6 cellular contexts compared by ENCODE assay signal in the genomic region with DNA sequence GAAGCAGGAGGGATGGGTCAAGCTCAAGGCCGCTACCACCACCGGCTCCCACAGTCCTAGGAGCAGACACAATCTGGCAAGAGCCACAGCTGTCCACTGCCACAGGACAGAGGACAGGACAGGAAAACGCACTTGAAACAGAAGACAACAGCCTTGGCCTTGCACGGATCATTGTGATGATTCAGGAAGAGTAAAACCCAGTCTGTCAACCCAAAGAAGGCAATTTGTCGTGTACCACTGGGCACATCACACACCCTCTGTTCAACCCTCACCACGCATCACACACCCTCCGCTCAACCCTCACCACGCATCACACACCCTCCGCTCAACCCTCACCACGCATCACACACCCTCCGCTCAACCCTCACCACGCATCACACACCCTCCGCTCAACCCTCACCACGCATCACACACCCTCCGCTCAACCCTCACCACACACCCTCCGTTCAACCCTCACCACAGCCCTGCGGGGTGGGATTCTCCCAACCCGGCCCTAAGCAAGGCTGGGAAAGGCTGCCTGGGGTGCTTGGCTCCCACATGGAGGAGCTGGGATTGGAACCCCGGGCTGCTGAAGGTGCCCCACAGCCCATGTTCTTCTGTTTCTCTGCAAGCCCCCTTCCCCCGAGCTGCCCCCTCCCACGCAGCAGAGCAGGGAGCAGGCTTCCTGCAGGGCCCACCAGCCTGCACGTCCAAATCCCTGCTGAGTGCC. TPM values are rescaled to one million over a fixed set of nuclear protein-coding genes. Genes with fewer than 3 reads are reported as not detected.
A peak's percentile ranks its signal among the peaks of the same experiment; 100 is the strongest.
DNase-seq lines count a peak whose midpoint lies in the region; ATAC-seq and TF ChIP-seq lines count a peak whose summit lies in the region.

No MANE protein-coding gene starts in this region.

- H3K27me3 Mint-ChIP-seq in CD4-positive, alpha-beta T cell, result no peaks in the 10 kb centered on the region
- H3K27me3 Mint-ChIP-seq in T-helper 2 cell treated with Interferon-gamma antibody and Interleukin-4, amounts not matched to agents 5 μg/mL and 100 μg/mL, for 36 hours (ENCODE audit: low read depth), result no peaks in the 10 kb centered on the region

- peak overlapping the region; percentile 59 for H3K27ac ChIP-seq in CD4-positive, alpha-beta T cell (ENCODE audit: low read depth, low read length)
- peak overlapping the region; percentile 72 to 77 for H3K27ac ChIP-seq in mucosa of rectum (ENCODE audit: low read depth in 2 of 2, low read length in 2 of 2)

- H3K9me3 Mint-ChIP-seq in CD4-positive, alpha-beta T cell, result no peaks in the 10 kb centered on the region
- H3K9me3 Mint-ChIP-seq in T-helper 2 cell treated with Interferon-gamma antibody and Interleukin-4, amounts not matched to agents 5 μg/mL and 100 μg/mL, for 36 hours, result no peaks in the 10 kb centered on the region

- DNase-seq in CD4-positive, alpha-beta T cell, result no peak
- no peak for DNase-seq in T-helper 2 cell treated with Interferon-gamma antibody and Interleukin-4, amounts not matched to agents 5 μg/mL and 100 μg/mL, for 36 hours (ENCODE audit: low spot score)
- DNase-seq in H7, result no peak
- DNase-seq in stimulated activated naive CD4-positive, alpha-beta T cell (lab: John Stamatoyannopoulos, UW), result no peak

- no peak for ATAC-seq in CD4-positive, alpha-beta T cell (ENCODE audit: poor library complexity)
- no peak for ATAC-seq in GM19351 (IDR thresholded peaks at IDR 0.05; ENCODE audit: unreplicated experiment)

- intact Hi-C loops in CD4-positive, alpha-beta T cell (cut with DNase I, micrococcal nuclease), result no loop called here

- CTCF ChIA-PET in CD4-positive, alpha-beta T cell (lab: Charles Lee), result interaction anchor here (2.9 to 12.7 kb wide), 2 partner anchors 23 to 31 kb away, joined by 12 to 136 read pairs; partner anchors contain the start of gene EHD1

- peaks cover 84% of the 10 kb centered on the region for H3K36me3 Mint-ChIP-seq in CD4-positive, alpha-beta T cell (ENCODE audit: low read depth)
- peaks cover 66% of the 10 kb centered on the region for H3K36me3 Mint-ChIP-seq in T-helper 2 cell treated with Interferon-gamma antibody and Interleukin-4, amounts not matched to agents 5 μg/mL and 100 μg/mL, for 36 hours (ENCODE audit: low read depth)

- H3K27ac Mint-ChIP-seq in CD4-positive, alpha-beta T cell, result peak overlapping the region; percentile 91
- H3K27ac Mint-ChIP-seq in T-helper 2 cell treated with Interferon-gamma antibody and Interleukin-4, amounts not matched to agents 5 μg/mL and 100 μg/mL, for 36 hours, result peak overlapping the region; percentile 84

- H3K9ac ChIP-seq in mucosa of rectum (ENCODE audit: low read depth in 1 of 2, low read length in 2 of 2), result peak overlapping the region in 1 of 2 donors; percentile 28

- no peak for TF ChIP-seq CTCF in CD4-positive, alpha-beta T cell (IDR thresholded peaks at IDR 0.05)

- H3K4me3 ChIP-seq in mucosa of rectum (ENCODE audit: low read length in 2 of 2), result no peak overlapping the region
- no peak overlapping the region for H3K4me3 ChIP-seq in H7 (ENCODE audit: insufficient read depth, low read depth, low read length)

- peaks cover 64 to 67% of the 10 kb centered on the region in 2 donors for H3K4me1 ChIP-seq in mucosa of rectum (ENCODE audit: control insufficient read depth in 2 of 2, insufficient read depth in 2 of 2, low read length in 2 of 2)

- peaks cover 92% of the 10 kb centered on the region for H3K4me1 Mint-ChIP-seq in CD4-positive, alpha-beta T cell (ENCODE audit: low read depth)
- peaks cover 71% of the 10 kb centered on the region for H3K4me1 Mint-ChIP-seq in T-helper 2 cell treated with Interferon-gamma antibody and Interleukin-4, amounts not matched to agents 5 μg/mL and 100 μg/mL, for 36 hours (ENCODE audit: low read depth)

- peak overlapping the region; percentile 77 for H3K4me3 Mint-ChIP-seq in CD4-positive, alpha-beta T cell
- H3K4me3 Mint-ChIP-seq in T-helper 2 cell treated with Interferon-gamma antibody and Interleukin-4, amounts not matched to agents 5 μg/mL and 100 μg/mL, for 36 hours, result peak overlapping the region; percentile 59

- no peaks in the 10 kb centered on the region for H3K27me3 ChIP-seq in CD4-positive, alpha-beta T cell (ENCODE audit: control insufficient read depth, insufficient read depth, low read length)
- H3K27me3 ChIP-seq in mucosa of rectum (ENCODE audit: control insufficient read depth in 2 of 2, insufficient read depth in 2 of 2, low read length in 2 of 2) (no peaks in the 10 kb centered on the region), H7 (ENCODE audit: control insufficient read depth, insufficient read depth, low read length) (no peaks in the 10 kb centered on the region)

- POLR2A ChIA-PET in CD4-positive, alpha-beta T cell (lab: Charles Lee), result interaction anchor here (12.4 to 27.2 kb wide), 2 partner anchors 8 to 25 kb away, joined by 293 to 767 read pairs; partner anchors contain the start of gene EHD1

- peaks cover 38 to 40% of the 10 kb centered on the region in 2 donors for H3K36me3 ChIP-seq in mucosa of rectum (ENCODE audit: control insufficient read depth in 2 of 2, insufficient read depth in 2 of 2, low read length in 2 of 2)
- H3K36me3 ChIP-seq in H7 (replicated peaks; ENCODE audit: control insufficient read depth, insufficient read depth, low read length), result no peaks in the 10 kb centered on the region; the same call in none of the 2 replicates

- no peaks in the 10 kb centered on the region for H3K9me3 ChIP-seq in CD4-positive, alpha-beta T cell (ENCODE audit: control insufficient read depth, low read length)
- no peaks in the 10 kb centered on the region for H3K9me3 ChIP-seq in mucosa of rectum (ENCODE audit: control insufficient read depth in 2 of 2, low read length in 2 of 2)

RNA-seq across cellular contexts. Expression of gene CDC42BPG, which starts 11.3 kb away (rescaled TPM):
- 1 to 10 TPM; 6.9 to 9.7 TPM for total RNA-seq in CD4-positive, alpha-beta T cell
- 2.3 and 2.6 TPM in 2 replicates for total RNA-seq in H7 (2014; rRNA removed; shearing (Covaris generic))

RNA-seq across cellular contexts. Expression of gene EHD1, which starts 22.7 kb away (rescaled TPM):
- total RNA-seq in CD4-positive, alpha-beta T cell, result 100 to 1,000 TPM; 132 to 139 TPM
- 23.7 and 30.2 TPM in 2 replicates for total RNA-seq in H7 (2014; rRNA removed; shearing (Covaris generic))

RNA-seq across cellular contexts. Expression of gene MEN1, which starts 45.4 kb away (rescaled TPM):
- 10 to 100 TPM; 16.4 to 17.7 TPM for total RNA-seq in CD4-positive, alpha-beta T cell
- 31.7 and 40.0 TPM in 2 replicates for total RNA-seq in H7 (2014; rRNA removed; shearing (Covaris generic))

RNA-seq across cellular contexts. Expression of gene MAP4K2, which starts 52.7 kb away (rescaled TPM):
- total RNA-seq in CD4-positive, alpha-beta T cell, result 10 to 100 TPM; 71.9 to 74.1 TPM
- total RNA-seq in H7 (2014; rRNA removed; shearing (Covaris generic)), result 24.5 and 29.7 TPM in 2 replicates
